8 cellular contexts compared by ENCODE assay signal in the genomic region with DNA sequence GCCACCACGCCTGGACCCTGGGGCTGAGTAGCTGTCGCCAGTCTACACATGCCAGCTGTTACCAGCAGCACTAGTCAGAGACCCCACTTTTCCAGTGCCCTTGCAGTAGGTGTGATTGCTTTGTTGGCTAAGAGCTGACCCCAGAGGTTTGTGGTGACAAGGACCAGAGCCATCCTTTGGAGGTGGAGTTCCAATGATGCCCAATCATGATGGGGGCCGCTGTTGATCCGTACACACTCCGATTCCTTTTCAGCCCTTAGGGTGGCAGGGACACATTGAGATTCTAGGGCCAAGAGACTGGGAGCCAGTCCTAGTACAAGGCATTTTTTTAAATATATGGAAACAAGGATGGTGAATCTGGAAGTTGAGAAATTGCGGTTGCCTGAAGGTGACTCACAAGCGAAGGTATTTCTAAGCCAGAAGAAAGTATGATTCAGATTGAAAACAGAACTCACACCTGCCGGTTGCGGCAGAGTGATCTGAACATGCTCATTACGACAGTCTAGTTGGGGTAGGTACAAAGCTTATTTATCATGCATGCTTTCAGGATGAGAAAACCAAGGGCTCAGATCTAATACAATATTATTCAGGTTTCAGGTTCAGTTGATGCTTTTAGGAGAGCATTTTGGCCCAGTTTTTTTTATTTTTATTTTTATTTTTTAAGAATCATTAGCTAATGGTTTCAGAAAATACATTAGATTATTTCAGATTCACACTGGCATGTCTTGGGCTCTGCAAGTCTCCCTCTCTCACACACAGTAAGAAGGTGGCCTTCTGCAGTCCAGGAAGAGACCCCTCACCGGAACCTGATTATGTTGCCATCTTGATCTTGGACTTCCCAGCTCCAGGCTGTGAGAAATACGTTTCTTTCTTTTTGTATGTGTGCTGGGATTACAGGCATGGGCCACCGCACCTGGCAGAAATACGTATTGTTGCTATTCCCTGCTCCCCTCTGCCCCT. TPM values are rescaled to one million over a fixed set of nuclear protein-coding genes. Genes with fewer than 3 reads are reported as not detected.
DNase-seq lines count a peak whose midpoint lies in the region; ATAC-seq, FAIRE-seq and TF ChIP-seq lines count a peak whose summit lies in the region.

No MANE protein-coding gene starts in this region.

- intact Hi-C loops in A673 (cut with micrococcal nuclease; ENCODE audit: unreplicated experiment), result no loop called here

- CTCF ChIA-PET in A673 (lab: Charles Lee), result interaction anchor here (0.7 kb wide), 1 partner anchor 333 kb away, joined by 4 read pairs; no protein-coding TSS in a partner anchor

- in situ Hi-C loops in HAP-1 (cut with MboI; ENCODE audit: low sequenced_read_pairs), result no loop called here

- H3K27ac ChIP-seq in A673 (ENCODE audit: low read depth, low read length, poor library complexity, severe bottlenecking), result no peak overlapping the region

- H3K36me3 ChIP-seq in bronchial epithelial cell (ENCODE audit: control insufficient read depth, insufficient read depth, low read length), result no peaks in the 10 kb centered on the region
- no peaks in the 10 kb centered on the region for H3K36me3 ChIP-seq in HAP-1 (replicated peaks)
- no peaks in the 10 kb centered on the region for H3K36me3 ChIP-seq in A673 (ENCODE audit: insufficient read depth, low read length, poor library complexity, severe bottlenecking)

- no peaks in the 10 kb centered on the region for H3K36me3 Mint-ChIP-seq in naive thymus-derived CD8-positive, alpha-beta T cell

- POLR2A ChIA-PET in naive thymus-derived CD8-positive, alpha-beta T cell (lab: Charles Lee), result no interaction called here
- POLR2A ChIA-PET in A673 (lab: Charles Lee; ENCODE audit: low non-redundant PET), result no interaction called here

- FAIRE-seq in bronchial epithelial cell (lab: Jason Lieb, UNC), result peak; percentile 52

- H3K9me3 ChIP-seq in HAP-1 (no peaks in the 10 kb centered on the region), A673 (ENCODE audit: low read depth, low read length, poor library complexity, severe bottlenecking) (no peaks in the 10 kb centered on the region)

- H3K27me3 Mint-ChIP-seq in naive thymus-derived CD8-positive, alpha-beta T cell, result peaks cover 0 to 7% (median 0%) of the 10 kb centered on the region in 5 donors

- no TSS peak for BruUV-seq in A673 (replicated peaks; lab: Mats Ljungman, UMichigan)

- no peaks in the 10 kb centered on the region for H3K4me1 Mint-ChIP-seq in naive thymus-derived CD8-positive, alpha-beta T cell

- TF ChIP-seq CTCF in bronchial epithelial cell (IDR thresholded peaks at IDR 0.05; ENCODE audit: insufficient read depth, low read length, severe bottlenecking), result no peak
- no peak for TF ChIP-seq CTCF in A673 (conservative IDR thresholded peaks at IDR 0.05; ENCODE audit: low read depth, low read length)

- H3K4me1 ChIP-seq in HAP-1 (no peaks in the 10 kb centered on the region), A673 (ENCODE audit: insufficient read depth, low read length, poor library complexity, severe bottlenecking) (no peaks in the 10 kb centered on the region)

- H3K4me3 ChIP-seq in bronchial epithelial cell (ENCODE audit: low read depth, low read length) (no peak overlapping the region), HAP-1 (no peak overlapping the region), A673 (ENCODE audit: low read depth, low read length, poor library complexity, severe bottlenecking) (no peak overlapping the region)

- peaks cover 0 to 3% (median 0%) of the 10 kb centered on the region in 9 donors for H3K9me3 Mint-ChIP-seq in naive thymus-derived CD8-positive, alpha-beta T cell

- no peaks in the 10 kb centered on the region for H3K27me3 ChIP-seq in bronchial epithelial cell (ENCODE audit: control insufficient read depth, insufficient read depth, low read length)
- no peaks in the 10 kb centered on the region for H3K27me3 ChIP-seq in HAP-1 (ENCODE audit: low read depth)
- no peaks in the 10 kb centered on the region for H3K27me3 ChIP-seq in A673 (replicated peaks; ENCODE audit: insufficient read depth, low read depth, low read length, poor library complexity)

- ATAC-seq in GM21360 (IDR thresholded peaks at IDR 0.05; ENCODE audit: unreplicated experiment) (peak; percentile 96), HG03457 (IDR thresholded peaks at IDR 0.05; ENCODE audit: unreplicated experiment) (peak; percentile 80)
- ATAC-seq in naive thymus-derived CD8-positive, alpha-beta T cell, result no peak

- H3K4me3 Mint-ChIP-seq in naive thymus-derived CD8-positive, alpha-beta T cell, result no peak overlapping the region

- no peak overlapping the region for H3K27ac Mint-ChIP-seq in naive thymus-derived CD8-positive, alpha-beta T cell

- DNase-seq in ELR (ENCODE audit: low read depth) (peak; percentile 86), bronchial epithelial cell (ENCODE audit: low read depth) (peak; percentile 93), HAP-1 (ENCODE audit: low spot score in 2 of 2) (no peak), A673 (ENCODE audit: low spot score) (no peak), DMS53 treated with DMSO at 0.1 percent for 48 hours (lab: John Stamatoyannopoulos, UW; ENCODE audit: unreplicated experiment) (no peak)
- no peak for DNase-seq in naive thymus-derived CD8-positive, alpha-beta T cell

RNA-seq across cellular contexts. Expression of a gene that starts 43.4 kb away (rescaled TPM):
- total RNA-seq in bronchial epithelial cell, result 1.8 and 2.4 TPM in 2 replicates
- not detected for total RNA-seq in naive thymus-derived CD8-positive, alpha-beta T cell
- polyA plus RNA-seq in naive thymus-derived CD8-positive, alpha-beta T cell, result not detected
- 3.7 and 5.4 TPM in 2 replicates for total RNA-seq in A673 (2021)

Comparison
In these comparisons a context has a peak if more than half of its experiments do, and no peak if none do; other contexts are left out.
1. DNase-seq: peak in ELR (single experiment) and bronchial epithelial cell (single experiment); none in naive thymus-derived CD8-positive, alpha-beta T cell (0 of 10), HAP-1 (0 of 2), A673 (single experiment) and DMS53 treated with DMSO at 0.1 percent for 48 hours (single experiment).
2. ATAC-seq: peak in GM21360 (single experiment) and HG03457 (single experiment); none in naive thymus-derived CD8-positive, alpha-beta T cell (0 of 2).